ENCODE assay signal across 2 cellular contexts in the genomic region with DNA sequence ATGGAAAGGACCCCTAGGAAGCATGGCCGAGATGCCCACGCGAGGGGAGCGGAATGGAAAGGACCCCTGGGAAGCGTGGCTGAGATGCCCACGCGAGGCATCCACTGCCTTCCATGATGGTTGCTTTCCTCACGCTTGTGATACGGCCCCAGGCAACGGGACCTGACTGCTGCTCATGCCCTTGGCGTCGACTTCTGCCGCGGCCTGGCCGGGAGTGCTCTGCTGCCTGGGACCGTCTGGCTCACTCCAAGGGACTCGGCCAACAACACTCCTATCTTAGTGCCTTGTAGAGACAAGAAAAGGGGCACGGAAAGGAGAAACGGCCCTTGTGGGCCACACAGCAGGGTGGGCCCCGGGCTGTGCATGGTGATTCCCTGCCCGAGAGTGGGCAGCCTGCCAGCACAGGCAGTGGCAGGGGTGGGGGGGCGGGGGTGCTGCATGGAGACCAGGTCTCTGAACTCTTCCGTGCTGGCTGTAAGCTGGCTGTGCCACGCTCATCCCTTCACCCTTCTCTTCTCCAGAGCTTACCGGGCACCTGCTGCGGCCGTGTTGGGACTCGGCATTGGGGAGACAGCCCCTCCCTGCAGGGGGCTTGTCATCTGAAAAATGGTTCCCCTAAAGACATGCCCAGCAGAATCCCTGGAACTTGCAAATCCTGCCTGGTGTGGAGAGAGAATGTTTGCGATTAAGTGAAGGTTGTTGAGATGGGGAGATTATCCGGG.
TF ChIP-seq lines count a peak whose summit lies in the region.

No MANE protein-coding gene starts in this region.

TF ChIP-seq in HepG2, 621 proteins besides CTCF, POLR2A, EP300 and RAD21:
- no peak for TF ChIP-seq TMF1 (CRISPR knock-in tag; IDR thresholded peaks at IDR 0.05; ENCODE audit: low read depth)
- TF ChIP-seq BHLHE40 (IDR thresholded peaks at IDR 0.05; ENCODE audit: low read length), result no peak
- TF ChIP-seq ZNF225 (CRISPR knock-in tag; IDR thresholded peaks at IDR 0.05), result no peak
- no peak for TF ChIP-seq SSRP1 (CRISPR knock-in tag; IDR thresholded peaks at IDR 0.05)
- TF ChIP-seq ZIK1 (CRISPR knock-in tag; IDR thresholded peaks at IDR 0.05; ENCODE audit: borderline replicate concordance, low read depth), result no peak
- TF ChIP-seq JARID2 (CRISPR knock-in tag; IDR thresholded peaks at IDR 0.05; ENCODE audit: insufficient replicate concordance), result no peak
- no peak for TF ChIP-seq ZSCAN30 (CRISPR knock-in tag; IDR thresholded peaks at IDR 0.05)
- TF ChIP-seq HOXD1 (CRISPR knock-in tag; IDR thresholded peaks at IDR 0.05), result no peak
- TF ChIP-seq SIN3B (IDR thresholded peaks at IDR 0.05; ENCODE audit: low read length), result no peak
- TF ChIP-seq GFI1 (CRISPR knock-in tag; IDR thresholded peaks at IDR 0.05; ENCODE audit: borderline replicate concordance), result no peak
- TF ChIP-seq, protein P1, sequence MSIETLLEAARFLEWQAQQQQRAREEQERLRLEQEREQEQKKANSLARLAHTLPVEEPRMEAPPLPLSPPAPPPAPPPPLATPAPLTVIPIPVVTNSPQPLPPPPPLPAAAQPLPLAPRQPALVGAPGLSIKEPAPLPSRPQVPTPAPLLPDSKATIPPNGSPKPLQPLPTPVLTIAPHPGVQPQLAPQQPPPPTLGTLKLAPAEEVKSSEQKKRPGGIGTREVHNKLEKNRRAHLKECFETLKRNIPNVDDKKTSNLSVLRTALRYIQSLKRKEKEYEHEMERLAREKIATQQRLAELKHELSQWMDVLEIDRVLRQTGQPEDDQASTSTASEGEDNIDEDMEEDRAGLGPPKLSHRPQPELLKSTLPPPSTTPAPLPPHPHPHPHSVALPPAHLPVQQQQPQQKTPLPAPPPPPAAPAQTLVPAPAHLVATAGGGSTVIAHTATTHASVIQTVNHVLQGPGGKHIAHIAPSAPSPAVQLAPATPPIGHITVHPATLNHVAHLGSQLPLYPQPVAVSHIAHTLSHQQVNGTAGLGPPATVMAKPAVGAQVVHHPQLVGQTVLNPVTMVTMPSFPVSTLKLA (IDR thresholded peaks at IDR 0.05), result no peak
- TF ChIP-seq ZBTB7B (CRISPR knock-in tag; IDR thresholded peaks at IDR 0.05), result no peak
- TF ChIP-seq ASH2L (IDR thresholded peaks at IDR 0.05; ENCODE audit: insufficient read length, low read depth, low read length), result no peak
- TF ChIP-seq TSC22D2 (CRISPR knock-in tag; IDR thresholded peaks at IDR 0.05; ENCODE audit: borderline replicate concordance), result no peak
TF ChIP-seq in HepG2: peak in this region for 0.

TF ChIP-seq in WTC11, 78 proteins besides CTCF, POLR2A, EP300 and RAD21:
- no peak for TF ChIP-seq NR3C1 (CRISPR knock-in tag; conservative IDR thresholded peaks at IDR 0.05; ENCODE audit: low read depth)
- TF ChIP-seq TCF7 (CRISPR knock-in tag; IDR thresholded peaks at IDR 0.05; ENCODE audit: low read depth), result no peak
- TF ChIP-seq ESRRA (CRISPR knock-in tag; IDR thresholded peaks at IDR 0.05; ENCODE audit: borderline replicate concordance), result no peak
- TF ChIP-seq ZNF512 (CRISPR knock-in tag; IDR thresholded peaks at IDR 0.05; ENCODE audit: borderline replicate concordance), result no peak
- TF ChIP-seq, protein P2, sequence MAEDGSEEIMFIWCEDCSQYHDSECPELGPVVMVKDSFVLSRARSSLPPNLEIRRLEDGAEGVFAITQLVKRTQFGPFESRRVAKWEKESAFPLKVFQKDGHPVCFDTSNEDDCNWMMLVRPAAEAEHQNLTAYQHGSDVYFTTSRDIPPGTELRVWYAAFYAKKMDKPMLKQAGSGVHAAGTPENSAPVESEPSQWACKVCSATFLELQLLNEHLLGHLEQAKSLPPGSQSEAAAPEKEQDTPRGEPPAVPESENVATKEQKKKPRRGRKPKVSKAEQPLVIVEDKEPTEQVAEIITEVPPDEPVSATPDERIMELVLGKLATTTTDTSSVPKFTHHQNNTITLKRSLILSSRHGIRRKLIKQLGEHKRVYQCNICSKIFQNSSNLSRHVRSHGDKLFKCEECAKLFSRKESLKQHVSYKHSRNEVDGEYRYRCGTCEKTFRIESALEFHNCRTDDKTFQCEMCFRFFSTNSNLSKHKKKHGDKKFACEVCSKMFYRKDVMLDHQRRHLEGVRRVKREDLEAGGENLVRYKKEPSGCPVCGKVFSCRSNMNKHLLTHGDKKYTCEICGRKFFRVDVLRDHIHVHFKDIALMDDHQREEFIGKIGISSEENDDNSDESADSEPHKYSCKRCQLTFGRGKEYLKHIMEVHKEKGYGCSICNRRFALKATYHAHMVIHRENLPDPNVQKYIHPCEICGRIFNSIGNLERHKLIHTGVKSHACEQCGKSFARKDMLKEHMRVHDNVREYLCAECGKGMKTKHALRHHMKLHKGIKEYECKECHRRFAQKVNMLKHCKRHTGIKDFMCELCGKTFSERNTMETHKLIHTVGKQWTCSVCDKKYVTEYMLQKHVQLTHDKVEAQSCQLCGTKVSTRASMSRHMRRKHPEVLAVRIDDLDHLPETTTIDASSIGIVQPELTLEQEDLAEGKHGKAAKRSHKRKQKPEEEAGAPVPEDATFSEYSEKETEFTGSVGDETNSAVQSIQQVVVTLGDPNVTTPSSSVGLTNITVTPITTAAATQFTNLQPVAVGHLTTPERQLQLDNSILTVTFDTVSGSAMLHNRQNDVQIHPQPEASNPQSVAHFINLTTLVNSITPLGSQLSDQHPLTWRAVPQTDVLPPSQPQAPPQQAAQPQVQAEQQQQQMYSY (CRISPR knock-in tag; IDR thresholded peaks at IDR 0.05), result no peak
- no peak for TF ChIP-seq SMAD4 (CRISPR knock-in tag; IDR thresholded peaks at IDR 0.05)
- TF ChIP-seq FOXP1 (CRISPR knock-in tag; IDR thresholded peaks at IDR 0.05; ENCODE audit: borderline replicate concordance), result no peak
- TF ChIP-seq, protein P3, sequence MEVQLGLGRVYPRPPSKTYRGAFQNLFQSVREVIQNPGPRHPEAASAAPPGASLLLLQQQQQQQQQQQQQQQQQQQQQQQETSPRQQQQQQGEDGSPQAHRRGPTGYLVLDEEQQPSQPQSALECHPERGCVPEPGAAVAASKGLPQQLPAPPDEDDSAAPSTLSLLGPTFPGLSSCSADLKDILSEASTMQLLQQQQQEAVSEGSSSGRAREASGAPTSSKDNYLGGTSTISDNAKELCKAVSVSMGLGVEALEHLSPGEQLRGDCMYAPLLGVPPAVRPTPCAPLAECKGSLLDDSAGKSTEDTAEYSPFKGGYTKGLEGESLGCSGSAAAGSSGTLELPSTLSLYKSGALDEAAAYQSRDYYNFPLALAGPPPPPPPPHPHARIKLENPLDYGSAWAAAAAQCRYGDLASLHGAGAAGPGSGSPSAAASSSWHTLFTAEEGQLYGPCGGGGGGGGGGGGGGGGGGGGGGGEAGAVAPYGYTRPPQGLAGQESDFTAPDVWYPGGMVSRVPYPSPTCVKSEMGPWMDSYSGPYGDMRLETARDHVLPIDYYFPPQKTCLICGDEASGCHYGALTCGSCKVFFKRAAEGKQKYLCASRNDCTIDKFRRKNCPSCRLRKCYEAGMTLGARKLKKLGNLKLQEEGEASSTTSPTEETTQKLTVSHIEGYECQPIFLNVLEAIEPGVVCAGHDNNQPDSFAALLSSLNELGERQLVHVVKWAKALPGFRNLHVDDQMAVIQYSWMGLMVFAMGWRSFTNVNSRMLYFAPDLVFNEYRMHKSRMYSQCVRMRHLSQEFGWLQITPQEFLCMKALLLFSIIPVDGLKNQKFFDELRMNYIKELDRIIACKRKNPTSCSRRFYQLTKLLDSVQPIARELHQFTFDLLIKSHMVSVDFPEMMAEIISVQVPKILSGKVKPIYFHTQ (CRISPR knock-in tag; IDR thresholded peaks at IDR 0.05), result no peak
- no peak for TF ChIP-seq E2F4 (CRISPR knock-in tag; IDR thresholded peaks at IDR 0.05; ENCODE audit: borderline replicate concordance, low read depth)
- TF ChIP-seq, protein P4, sequence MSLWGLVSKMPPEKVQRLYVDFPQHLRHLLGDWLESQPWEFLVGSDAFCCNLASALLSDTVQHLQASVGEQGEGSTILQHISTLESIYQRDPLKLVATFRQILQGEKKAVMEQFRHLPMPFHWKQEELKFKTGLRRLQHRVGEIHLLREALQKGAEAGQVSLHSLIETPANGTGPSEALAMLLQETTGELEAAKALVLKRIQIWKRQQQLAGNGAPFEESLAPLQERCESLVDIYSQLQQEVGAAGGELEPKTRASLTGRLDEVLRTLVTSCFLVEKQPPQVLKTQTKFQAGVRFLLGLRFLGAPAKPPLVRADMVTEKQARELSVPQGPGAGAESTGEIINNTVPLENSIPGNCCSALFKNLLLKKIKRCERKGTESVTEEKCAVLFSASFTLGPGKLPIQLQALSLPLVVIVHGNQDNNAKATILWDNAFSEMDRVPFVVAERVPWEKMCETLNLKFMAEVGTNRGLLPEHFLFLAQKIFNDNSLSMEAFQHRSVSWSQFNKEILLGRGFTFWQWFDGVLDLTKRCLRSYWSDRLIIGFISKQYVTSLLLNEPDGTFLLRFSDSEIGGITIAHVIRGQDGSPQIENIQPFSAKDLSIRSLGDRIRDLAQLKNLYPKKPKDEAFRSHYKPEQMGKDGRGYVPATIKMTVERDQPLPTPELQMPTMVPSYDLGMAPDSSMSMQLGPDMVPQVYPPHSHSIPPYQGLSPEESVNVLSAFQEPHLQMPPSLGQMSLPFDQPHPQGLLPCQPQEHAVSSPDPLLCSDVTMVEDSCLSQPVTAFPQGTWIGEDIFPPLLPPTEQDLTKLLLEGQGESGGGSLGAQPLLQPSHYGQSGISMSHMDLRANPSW (CRISPR knock-in tag; conservative IDR thresholded peaks at IDR 0.05; ENCODE audit: low read depth), result no peak
- no peak for TF ChIP-seq ATF6 (CRISPR knock-in tag; IDR thresholded peaks at IDR 0.05)
- TF ChIP-seq TEAD1 (CRISPR knock-in tag; IDR thresholded peaks at IDR 0.05), result no peak
- no peak for TF ChIP-seq RELA (CRISPR knock-in tag; IDR thresholded peaks at IDR 0.05; ENCODE audit: borderline replicate concordance)
- no peak for TF ChIP-seq NFATC4 (CRISPR knock-in tag; IDR thresholded peaks at IDR 0.05)
- TF ChIP-seq ZNF281 (CRISPR knock-in tag; IDR thresholded peaks at IDR 0.05), result no peak
